ENCODE assay signal across 14 cellular contexts in genomic region chr6:44061375-44062104, GRCh38.
DNase-seq lines count a peak whose midpoint lies in the region; ATAC-seq and TF ChIP-seq lines count a peak whose summit lies in the region.
"Had no signal": no experiment of that assay in that cellular context is flagged by ENCODE, and none has a peak within 500 bp of the region (broad histone marks: within the 10 kb centered on the region; RNA-seq: fewer than 3 reads in every experiment).

No MANE protein-coding gene starts in this region.

- no peaks in the 10 kb centered on the region for H3K36me3 ChIP-seq in GM23248 (ENCODE audit: low read depth)
- H3K36me3 ChIP-seq in skeletal muscle satellite cell (ENCODE audit: insufficient read depth, low read length): no peaks in the 10 kb centered on the region
- no peaks in the 10 kb centered on the region for H3K36me3 ChIP-seq in endodermal cell (ENCODE audit: control insufficient read depth, insufficient read depth, low read length)

- H3K4me2 ChIP-seq in GM23248 (ENCODE audit: unreplicated experiment) (peak overlapping the region; percentile 18), skeletal muscle satellite cell (ENCODE audit: low read length) (peak overlapping the region; percentile 1)

- peaks cover 11% of the 10 kb centered on the region for H3K9me3 Mint-ChIP-seq in endodermal cell

- H3K36me3 Mint-ChIP-seq in endodermal cell (ENCODE audit: low read depth): no peaks in the 10 kb centered on the region

- H3K9me2 ChIP-seq in GM23248 (ENCODE audit: insufficient read depth): no peaks in the 10 kb centered on the region

- no peak for ATAC-seq in GM19463 (IDR thresholded peaks at IDR 0.05; ENCODE audit: unreplicated experiment)
- ATAC-seq in HG03097 (IDR thresholded peaks at IDR 0.05; ENCODE audit: low FRiP score, unreplicated experiment): no peak
- ATAC-seq: left colon had no signal

- no peaks in the 10 kb centered on the region for H3K79me2 ChIP-seq in GM23248 (ENCODE audit: insufficient read depth)

- no peaks in the 10 kb centered on the region for H3K9me3 ChIP-seq in GM23248 (ENCODE audit: low read depth)
- H3K9me3 ChIP-seq in skeletal muscle satellite cell (replicated peaks; ENCODE audit: low read length): no peaks in the 10 kb centered on the region
- peaks cover 8% of the 10 kb centered on the region for H3K9me3 ChIP-seq in endodermal cell (ENCODE audit: control insufficient read depth, low read length)

- TF ChIP-seq CTCF in fibroblast of pulmonary artery (IDR thresholded peaks at IDR 0.05; ENCODE audit: low read length, missing control alignments) (no peak), endodermal cell (conservative IDR thresholded peaks at IDR 0.05) (no peak)

- no peak overlapping the region for H3K4me3 ChIP-seq in GM23248
- no peak overlapping the region for H3K4me3 ChIP-seq in fibroblast of pulmonary artery (replicated peaks; ENCODE audit: low read depth, low read length)
- no peak overlapping the region for H3K4me3 ChIP-seq in skeletal muscle satellite cell (ENCODE audit: low read length)
- no peak overlapping the region for H3K4me3 ChIP-seq in endodermal cell (ENCODE audit: low read length)
- H3K4me3 ChIP-seq: coronary artery had no signal

- peaks cover 74% of the 10 kb centered on the region for H3K4me1 ChIP-seq in GM23248 (ENCODE audit: insufficient read depth)
- H3K4me1 ChIP-seq in skeletal muscle satellite cell (ENCODE audit: control insufficient read depth, insufficient read depth, low read length): peaks cover 79% of the 10 kb centered on the region
- peaks cover 6% of the 10 kb centered on the region for H3K4me1 ChIP-seq in endodermal cell (ENCODE audit: control insufficient read depth, insufficient read depth, low read length)

- H3K27ac ChIP-seq in GM23248 (no peak overlapping the region), endodermal cell (ENCODE audit: low read depth, low read length) (no peak overlapping the region)

- H2AFZ ChIP-seq in GM23248: no peak overlapping the region

- peaks cover 13% of the 10 kb centered on the region for H3K4me1 Mint-ChIP-seq in endodermal cell

- no peaks in the 10 kb centered on the region for H3K27me3 ChIP-seq in GM23248 (replicated peaks; ENCODE audit: insufficient read depth)
- no peaks in the 10 kb centered on the region for H3K27me3 ChIP-seq in skeletal muscle satellite cell (ENCODE audit: control insufficient read depth, insufficient read depth, low read length)
- no peaks in the 10 kb centered on the region for H3K27me3 ChIP-seq in endodermal cell (ENCODE audit: control insufficient read depth, insufficient read depth, low read length, poor library complexity, severe bottlenecking)

- peaks cover 1% of the 10 kb centered on the region for H3K27me3 Mint-ChIP-seq in endodermal cell (ENCODE audit: insufficient read depth)

- no peak overlapping the region for H3K4me3 Mint-ChIP-seq in endodermal cell
- H3K4me3 Mint-ChIP-seq: naive B cell had no signal

- H3K9ac ChIP-seq in GM23248: no peak overlapping the region
- H3K9ac ChIP-seq in skeletal muscle satellite cell (ENCODE audit: low read depth, low read length): no peak overlapping the region
- no peak overlapping the region for H3K9ac ChIP-seq in endodermal cell (ENCODE audit: extremely low read depth, low read length, poor library complexity, severe bottlenecking)

- WGBS in GM23248 (ENCODE audit: low coverage in 1 of 2, low lambda C conversion rate in 2 of 2, missing lambda C conversion rate in 2 of 2), 2 experiments: 67 to 75% methylated on average over 5 of the region's 5 CpGs
- WGBS in endodermal cell (ENCODE audit: insufficient coverage in 1 of 2, insufficient read length in 1 of 2), 2 experiments: 89 to 97% methylated on average over 5 of the region's 5 CpGs

- H3F3A ChIP-seq in GM23248 (ENCODE audit: insufficient read depth): peaks cover 59% of the 10 kb centered on the region

- no peaks in the 10 kb centered on the region for H4K20me1 ChIP-seq in GM23248 (ENCODE audit: insufficient read depth)

- in situ Hi-C loops in GM23248 (cut with MboI): loop anchor here (10.0 kb wide), 1 partner anchor 287 kb away; the partner anchor contains the start of gene VEGFA

- H3K27ac Mint-ChIP-seq in endodermal cell: no peak overlapping the region

- DNase-seq in GM23248 (peak; percentile 69), amniotic epithelial cell (ENCODE audit: low read depth) (peak; percentile 79), fibroblast of pulmonary artery (ENCODE audit: low read depth) (peak; percentile 60), endodermal cell (no peak)
- no peak for DNase-seq in NK-92 treated with Interleukin-12 subunit alpha and Interleukin-12 subunit beta, amount 100 ng/mL, for 24 hours (lab: John Stamatoyannopoulos, UW)
- DNase-seq: activated naive CD4-positive, alpha-beta T cell treated with Interleukin-2 at 50 U/mL for 16 hours; left colon; naive B cell; NCI-H1436; NCI-H524 treated with DMSO at 0.1 percent for 48 hours had no signal

Comparison
In these comparisons a context has a peak if more than half of its experiments do, and no peak if none do; other contexts are left out.
1. DNase-seq: peak in GM23248 (single experiment), amniotic epithelial cell (single experiment) and fibroblast of pulmonary artery (single experiment); none in endodermal cell (single experiment) and NK-92 treated with Interleukin-12 subunit alpha and Interleukin-12 subunit beta, amount 100 ng/mL, for 24 hours (single experiment).